19 cellular contexts compared by ENCODE assay signal in genomic region chr6:70973591-70973990, GRCh38. TPM values are rescaled to one million over a fixed set of nuclear protein-coding genes. Genes with fewer than 3 reads are reported as not detected.
A peak's percentile ranks its signal among the peaks of the same experiment; 100 is the strongest.
DNase-seq lines count a peak whose midpoint lies in the region; ATAC-seq, FAIRE-seq and TF ChIP-seq lines count a peak whose summit lies in the region.
"Had no signal": no experiment of that assay in that cellular context is flagged by ENCODE, and none has a peak within 500 bp of the region (broad histone marks: within the 10 kb centered on the region; RNA-seq: fewer than 3 reads in every experiment).

No MANE protein-coding gene starts in this region.

- peaks cover 2% of the 10 kb centered on the region for H3K9me3 Mint-ChIP-seq in CD4-positive, alpha-beta T cell
- peaks cover 0 to 2% of the 10 kb centered on the region in 2 donors for H3K9me3 Mint-ChIP-seq in effector memory CD8-positive, alpha-beta T cell

- intact Hi-C loops in CD4-positive, alpha-beta T cell (cut with DNase I, micrococcal nuclease) = no loop called here

- no peak overlapping the region for H3K4me3 Mint-ChIP-seq in CD4-positive, alpha-beta T cell
- H3K4me3 Mint-ChIP-seq in effector memory CD8-positive, alpha-beta T cell = no peak overlapping the region
- H3K4me3 Mint-ChIP-seq: CD8-positive, alpha-beta memory T cell had no signal

- H3K27ac Mint-ChIP-seq in CD4-positive, alpha-beta T cell = no peak overlapping the region
- no peak overlapping the region for H3K27ac Mint-ChIP-seq in effector memory CD8-positive, alpha-beta T cell
- H3K27ac Mint-ChIP-seq: CD8-positive, alpha-beta memory T cell had no signal

- TF ChIP-seq CTCF in fibroblast of mammary gland (conservative IDR thresholded peaks at IDR 0.05; ENCODE audit: control insufficient read depth, insufficient read depth, low read depth, low read length) = no peak
- no peak for TF ChIP-seq CTCF in CD4-positive, alpha-beta T cell (IDR thresholded peaks at IDR 0.05)

- CTCF ChIA-PET in CD4-positive, alpha-beta T cell (lab: Charles Lee) = no interaction called here

- H3K4me1 Mint-ChIP-seq in CD4-positive, alpha-beta T cell (ENCODE audit: low read depth) = no peaks in the 10 kb centered on the region
- no peaks in the 10 kb centered on the region for H3K4me1 Mint-ChIP-seq in effector memory CD8-positive, alpha-beta T cell (ENCODE audit: low read depth in 2 of 2)
- H3K4me1 Mint-ChIP-seq: CD8-positive, alpha-beta memory T cell had no signal

- peak; percentile 76 for DNase-seq in Daoy (ENCODE audit: low read depth)
- peak; percentile 31 for DNase-seq in H54 (ENCODE audit: insufficient read length, low spot score)
- DNase-seq in RPMI7951 (ENCODE audit: low read depth) = peak; percentile 72
- DNase-seq in fibroblast of mammary gland (ENCODE audit: low read depth) = peak; percentile 16
- no peak for DNase-seq in CD4-positive, alpha-beta T cell
- no peak for DNase-seq in SIG-M5 treated with dmso at 0.1 percent for 504 hours (lab: John Stamatoyannopoulos, UW; ENCODE audit: unreplicated experiment)
- no peak for DNase-seq in effector memory CD8-positive, alpha-beta T cell
- DNase-seq: CD8-positive, alpha-beta memory T cell; NCI-H1105 treated with DMSO at 0.1 percent for 48 hours; NCI-H1694; NCI-H2227 treated with DMSO at 0.1 percent for 48 hours; NCI-H524; PC-3 had no signal

- POLR2A ChIA-PET in CD4-positive, alpha-beta T cell (lab: Charles Lee) = no interaction called here

- peak; percentile 27 for FAIRE-seq in H54 (lab: Jason Lieb, UNC)
- FAIRE-seq: D721Med, G401.6 had no signal

- TF ChIP-seq POLR2A in H54 (IDR thresholded peaks at IDR 0.05; ENCODE audit: low read depth, low read length) = no peak

- H3K4me3 ChIP-seq in fibroblast of mammary gland (ENCODE audit: control insufficient read depth, low read depth, low read length) = no peak overlapping the region
- H3K4me3 ChIP-seq: BLaER1 had no signal

- H3K27ac ChIP-seq in CD4-positive, alpha-beta T cell (ENCODE audit: low read depth, low read length) = no peak overlapping the region
- H3K27ac ChIP-seq: BLaER1 had no signal

- peaks cover 48% of the 10 kb centered on the region for H3K27me3 Mint-ChIP-seq in CD4-positive, alpha-beta T cell
- peaks cover 41 to 55% of the 10 kb centered on the region in 2 donors for H3K27me3 Mint-ChIP-seq in effector memory CD8-positive, alpha-beta T cell

- ATAC-seq in CD4-positive, alpha-beta T cell (ENCODE audit: poor library complexity) = no peak
- ATAC-seq in effector memory CD8-positive, alpha-beta T cell (replicated peaks) = no peak
- ATAC-seq: HCT116, PC-3 had no signal

- no peaks in the 10 kb centered on the region for H3K9me3 ChIP-seq in CD4-positive, alpha-beta T cell (ENCODE audit: control insufficient read depth, low read length)

- peaks cover 10% of the 10 kb centered on the region for H3K27me3 ChIP-seq in CD4-positive, alpha-beta T cell (ENCODE audit: control insufficient read depth, insufficient read depth, low read length)
- H3K27me3 ChIP-seq: BLaER1 had no signal

- H3K36me3 Mint-ChIP-seq in CD4-positive, alpha-beta T cell (ENCODE audit: low read depth) = no peaks in the 10 kb centered on the region
- H3K36me3 Mint-ChIP-seq in effector memory CD8-positive, alpha-beta T cell (ENCODE audit: insufficient read depth) = no peaks in the 10 kb centered on the region

RNA-seq across cellular contexts. Expression of gene B3GAT2, which starts 16.7 kb away (rescaled TPM):
- total RNA-seq in Daoy (2014; rRNA removed; shearing (Covaris generic)) = 0.29 TPM in 1 of 2 replicates, not detected in the other
- total RNA-seq in RPMI7951 (2014; rRNA removed; shearing (Covaris generic)) = not detected in 2 replicates
- total RNA-seq in CD4-positive, alpha-beta T cell = not detected
- total RNA-seq: A673; CD8-positive, alpha-beta memory T cell; PC-3; SK-MEL-5 had no signal

Comparison
In these comparisons a context has a peak if more than half of its experiments do, and no peak if none do; other contexts are left out.
1. DNase-seq: peak in Daoy (single experiment), H54 (single experiment), RPMI7951 (single experiment) and fibroblast of mammary gland (single experiment); none in CD4-positive, alpha-beta T cell (0 of 10), SIG-M5 treated with dmso at 0.1 percent for 504 hours (single experiment) and effector memory CD8-positive, alpha-beta T cell (0 of 3).